In the genomic region with DNA sequence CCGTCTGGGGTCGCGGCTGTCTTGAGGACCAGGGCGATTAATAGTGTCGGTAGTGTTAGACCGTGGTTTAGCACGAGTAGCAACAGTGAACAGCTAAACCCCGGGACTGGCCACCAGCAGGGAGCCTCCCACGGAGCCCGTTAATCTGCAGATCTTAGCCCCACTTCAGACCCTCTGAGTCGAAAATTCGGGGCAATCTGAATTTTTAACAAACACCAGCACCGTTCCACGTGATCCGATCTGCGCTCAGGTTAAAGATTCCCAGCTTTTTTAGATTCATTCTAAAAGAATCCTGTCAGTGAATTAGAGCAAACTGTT, we compare ENCODE assay signal across 8 cellular contexts. TPM values are rescaled to one million over a fixed set of nuclear protein-coding genes. Genes with fewer than 3 reads are reported as not detected.
DNase-seq lines count a peak whose midpoint lies in the region; ATAC-seq, FAIRE-seq and TF ChIP-seq lines count a peak whose summit lies in the region.

No MANE protein-coding gene starts in this region.

- no peaks in the 10 kb centered on the region for H3K9me1 ChIP-seq in keratinocyte (ENCODE audit: control insufficient read depth, extremely low read depth, insufficient read depth, low read length)

- ATAC-seq in activated CD4-positive, alpha-beta T cell treated with anti-CD3 and anti-CD28 coated beads for 36 hours, result no peak
- ATAC-seq in thoracic aorta (ENCODE audit: insufficient number of reproducible peaks, low FRiP score, low read depth), result no peak

- H3K27ac ChIP-seq in keratinocyte (ENCODE audit: control insufficient read depth, insufficient read depth, low read length) (peak overlapping the region; percentile 92), thoracic aorta (peak overlapping the region; percentile 73 to 75)

- H3K4me3 Mint-ChIP-seq in activated CD4-positive, alpha-beta T cell treated with anti-CD3 and anti-CD28 coated beads for 36 hours, result peak overlapping the region; percentile 97
- H3K4me3 Mint-ChIP-seq in activated T-helper 1 cell treated with anti-CD3 and anti-CD28 coated beads, Interleukin-12 subunit alpha, Interleukin-12 subunit beta, Interleukin-2, Interleukin-4 antibody, amounts not matched to agents 30 ng/mL and 10 ng/mL and 1 ng/mL, durations not matched to agents 14 hours and 24 hours and 36 hours, result peak overlapping the region; percentile 99

- DNase-seq in activated CD4-positive, alpha-beta T cell treated with anti-CD3 and anti-CD28 coated beads for 36 hours, result no peak
- no peak for DNase-seq in activated CD4-positive, alpha-beta T cell treated with anti-CD3 and anti-CD28 coated beads, Interleukin-2, amount 50 U/mL, for 4 hours
- DNase-seq in activated T-helper 1 cell treated with anti-CD3 and anti-CD28 coated beads, Interleukin-12 subunit alpha, Interleukin-12 subunit beta, Interleukin-2, Interleukin-4 antibody, amounts not matched to agents 30 ng/mL and 10 ng/mL and 1 ng/mL, durations not matched to agents 14 hours and 24 hours and 36 hours (ENCODE audit: low spot score), result no peak
- no peak for DNase-seq in keratinocyte (ENCODE audit: low read depth, low spot score)
- no peak for DNase-seq in thoracic aorta (ENCODE audit: low spot score)
- no peak for DNase-seq in COLO668 (lab: John Stamatoyannopoulos, UW; ENCODE audit: unreplicated experiment)
- no peak for DNase-seq in SHP77 treated with DMSO at 0.1 percent for 48 hours (lab: John Stamatoyannopoulos, UW)
- DNase-seq in stimulated activated CD4-positive, alpha-beta T cell treated with anti-CD3 and anti-CD28 coated beads, Interleukin-4, amount 100 ng/mL, for 4 hours, result no peak

- H3K9ac ChIP-seq in keratinocyte (ENCODE audit: control insufficient read depth, extremely low read depth, insufficient read depth, low read length), result peak overlapping the region; percentile 98

- POLR2A ChIA-PET in activated CD4-positive, alpha-beta T cell treated with anti-CD3 and anti-CD28 coated beads for 36 hours (lab: Charles Lee), result no interaction called here

- H3K27ac Mint-ChIP-seq in activated CD4-positive, alpha-beta T cell treated with anti-CD3 and anti-CD28 coated beads for 36 hours, result peak overlapping the region; percentile 99
- H3K27ac Mint-ChIP-seq in activated T-helper 1 cell treated with anti-CD3 and anti-CD28 coated beads, Interleukin-12 subunit alpha, Interleukin-12 subunit beta, Interleukin-2, Interleukin-4 antibody, amounts not matched to agents 30 ng/mL and 10 ng/mL and 1 ng/mL, durations not matched to agents 14 hours and 24 hours and 36 hours, result peak overlapping the region; percentile 99

- no peaks in the 10 kb centered on the region for H3K27me3 Mint-ChIP-seq in activated CD4-positive, alpha-beta T cell treated with anti-CD3 and anti-CD28 coated beads for 36 hours
- peaks cover 3% of the 10 kb centered on the region for H3K27me3 Mint-ChIP-seq in activated T-helper 1 cell treated with anti-CD3 and anti-CD28 coated beads, Interleukin-12 subunit alpha, Interleukin-12 subunit beta, Interleukin-2, Interleukin-4 antibody, amounts not matched to agents 30 ng/mL and 10 ng/mL and 1 ng/mL, durations not matched to agents 14 hours and 24 hours and 36 hours (ENCODE audit: insufficient read depth)

- H3K36me3 ChIP-seq in keratinocyte (ENCODE audit: control insufficient read depth in 2 of 2, extremely low read depth in 1 of 2, insufficient read depth in 2 of 2, low read length in 2 of 2), result peaks cover under 1 to 6% of the 10 kb centered on the region in 2 experiments
- peaks cover 7% of the 10 kb centered on the region for H3K36me3 ChIP-seq in thoracic aorta

- dilution Hi-C loops in keratinocyte (cut with MboI; ENCODE audit: extremely low pct_ligation_motif_present, low sequenced_read_pairs), result no loop called here

- H3K9me3 Mint-ChIP-seq in activated CD4-positive, alpha-beta T cell treated with anti-CD3 and anti-CD28 coated beads for 36 hours (ENCODE audit: low read depth), result no peaks in the 10 kb centered on the region
- H3K9me3 Mint-ChIP-seq in activated T-helper 1 cell treated with anti-CD3 and anti-CD28 coated beads, Interleukin-12 subunit alpha, Interleukin-12 subunit beta, Interleukin-2, Interleukin-4 antibody, amounts not matched to agents 30 ng/mL and 10 ng/mL and 1 ng/mL, durations not matched to agents 14 hours and 24 hours and 36 hours, result no peaks in the 10 kb centered on the region

- peak overlapping the region; percentile 72 to 99 (median 97) for H3K4me3 ChIP-seq in keratinocyte (ENCODE audit: control insufficient read depth in 2 of 3, extremely low read depth in 1 of 3, insufficient read depth in 2 of 3, low read depth in 1 of 3, low read length in 3 of 3)
- peak overlapping the region; percentile 96 for H3K4me3 ChIP-seq in thoracic aorta

- H4K20me1 ChIP-seq in keratinocyte (ENCODE audit: control insufficient read depth, extremely low read depth, insufficient read depth, low read length), result no peaks in the 10 kb centered on the region

- H3K79me2 ChIP-seq in keratinocyte (ENCODE audit: control insufficient read depth, insufficient read depth, low read length), result peaks cover 44% of the 10 kb centered on the region

- H3K27me3 ChIP-seq in keratinocyte (ENCODE audit: control insufficient read depth, extremely low read depth, insufficient read depth, low read length), result no peaks in the 10 kb centered on the region
- no peaks in the 10 kb centered on the region for H3K27me3 ChIP-seq in thoracic aorta (replicated peaks; ENCODE audit: insufficient read depth)

- no peak for FAIRE-seq in keratinocyte (lab: Jason Lieb, UNC)

- H3K4me1 ChIP-seq in keratinocyte (ENCODE audit: control insufficient read depth, extremely low read depth, insufficient read depth, low read length), result peaks cover 10% of the 10 kb centered on the region
- peaks cover 19 to 33% of the 10 kb centered on the region in 2 donors for H3K4me1 ChIP-seq in thoracic aorta (ENCODE audit: control insufficient read depth in 1 of 2, low read depth in 2 of 2)

- peaks cover 29% of the 10 kb centered on the region for H3K36me3 Mint-ChIP-seq in activated CD4-positive, alpha-beta T cell treated with anti-CD3 and anti-CD28 coated beads for 36 hours (ENCODE audit: low read depth)
- H3K36me3 Mint-ChIP-seq in activated T-helper 1 cell treated with anti-CD3 and anti-CD28 coated beads, Interleukin-12 subunit alpha, Interleukin-12 subunit beta, Interleukin-2, Interleukin-4 antibody, amounts not matched to agents 30 ng/mL and 10 ng/mL and 1 ng/mL, durations not matched to agents 14 hours and 24 hours and 36 hours (ENCODE audit: low read depth), result peaks cover 25% of the 10 kb centered on the region

- peak overlapping the region; percentile 91 for H2AFZ ChIP-seq in keratinocyte (ENCODE audit: control insufficient read depth, low read length)

- H3K9me3 ChIP-seq in keratinocyte (ENCODE audit: control insufficient read depth, low read depth, low read length) (no peaks in the 10 kb centered on the region), thoracic aorta (no peaks in the 10 kb centered on the region)

- H3K4me2 ChIP-seq in keratinocyte (ENCODE audit: control insufficient read depth, extremely low read depth, insufficient read depth, low read depth, low read length), result peak overlapping the region; percentile 69

- TF ChIP-seq CTCF in keratinocyte (optimal IDR thresholded peaks at IDR 0.05 in 1 of 3, IDR thresholded peaks at IDR 0.05 in 1 of 3, conservative IDR thresholded peaks at IDR 0.05 in 1 of 3; ENCODE audit: extremely low read depth in 1 of 3, insufficient read depth in 2 of 3, low read length in 3 of 3) (no peak), thoracic aorta (IDR thresholded peaks at IDR 0.05) (no peak)

- CTCF ChIA-PET in activated CD4-positive, alpha-beta T cell treated with anti-CD3 and anti-CD28 coated beads for 36 hours (lab: Charles Lee), result interaction anchor here (0.6 to 2.1 kb wide), 3 partner anchors 26 to 87 kb away, joined by 3 to 10 read pairs (median 4); a partner anchor contains a TSS

- intact Hi-C loops in activated CD4-positive, alpha-beta T cell treated with anti-CD3 and anti-CD28 coated beads for 36 hours (cut with DNase I, micrococcal nuclease), result loop anchor here (1.0 to 5.0 kb wide), 3 partner anchors 74 to 131 kb away; partner anchors contain the start of gene EPG5 (in 1 of the 2)
- intact Hi-C loops in activated T-helper 1 cell treated with anti-CD3 and anti-CD28 coated beads, Interleukin-12 subunit alpha, Interleukin-12 subunit beta, Interleukin-2, Interleukin-4 antibody, amounts not matched to agents 30 ng/mL and 10 ng/mL and 1 ng/mL, durations not matched to agents 14 hours and 24 hours and 36 hours (cut with micrococcal nuclease), result loop anchor here (1.0 to 10.0 kb wide), 4 partner anchors 75 to 816 kb away; partner anchors contain the start of genes EPG5, KATNAL2 and PIAS2

- peaks cover 30% of the 10 kb centered on the region for H3K4me1 Mint-ChIP-seq in activated CD4-positive, alpha-beta T cell treated with anti-CD3 and anti-CD28 coated beads for 36 hours
- H3K4me1 Mint-ChIP-seq in activated T-helper 1 cell treated with anti-CD3 and anti-CD28 coated beads, Interleukin-12 subunit alpha, Interleukin-12 subunit beta, Interleukin-2, Interleukin-4 antibody, amounts not matched to agents 30 ng/mL and 10 ng/mL and 1 ng/mL, durations not matched to agents 14 hours and 24 hours and 36 hours (ENCODE audit: low read depth), result peaks cover 24% of the 10 kb centered on the region

RNA-seq across cellular contexts. Expression of gene ATP5F1A, which starts 0.5 kb away (rescaled TPM):
- 100 to 1,000 TPM; 375 to 515 TPM for total RNA-seq in activated CD4-positive, alpha-beta T cell treated with anti-CD3 and anti-CD28 coated beads for 36 hours
- total RNA-seq in activated T-helper 1 cell treated with anti-CD3 and anti-CD28 coated beads, Interleukin-12 subunit alpha, Interleukin-12 subunit beta, Interleukin-2, Interleukin-4 antibody, amounts not matched to agents 30 ng/mL and 10 ng/mL and 1 ng/mL, durations not matched to agents 14 hours and 24 hours and 36 hours, result 412 and 420 TPM in 2 replicates
- 436 to 621 TPM (median 512 TPM) in 3 replicates for polyA plus RNA-seq in keratinocyte
- 295 TPM for polyA plus RNA-seq in keratinocyte (2011; ENCODE audit: low read depth)
- polyA plus RNA-seq in keratinocyte (2011; cell fraction: cytosol; rRNA removed), result 509 and 540 TPM in 2 replicates
- polyA plus RNA-seq in keratinocyte (2011; cell fraction: nucleus; rRNA removed), result 438 and 582 TPM in 2 replicates
- polyA plus RNA-seq in keratinocyte (2012; ENCODE audit: low replicate concordance), result 282 and 369 TPM in 2 replicates
- 310 to 695 TPM (median 626 TPM) in 3 replicates for polyA minus RNA-seq in keratinocyte
- 576 TPM for polyA minus RNA-seq in keratinocyte (2011; cell fraction: cytosol; rRNA and poly(A)+ RNA removed)
- polyA minus RNA-seq in keratinocyte (2011; cell fraction: nucleus; rRNA and poly(A)+ RNA removed), result 152 and 249 TPM in 2 replicates
- total RNA-seq in thoracic aorta, result 100 to 1,000 TPM; 240 to 264 TPM

RNA-seq across cellular contexts. Expression of gene HAUS1, which starts 5.6 kb away (rescaled TPM):
- 10 to 100 TPM; 62.2 to 79.9 TPM for total RNA-seq in activated CD4-positive, alpha-beta T cell treated with anti-CD3 and anti-CD28 coated beads for 36 hours
- total RNA-seq in activated T-helper 1 cell treated with anti-CD3 and anti-CD28 coated beads, Interleukin-12 subunit alpha, Interleukin-12 subunit beta, Interleukin-2, Interleukin-4 antibody, amounts not matched to agents 30 ng/mL and 10 ng/mL and 1 ng/mL, durations not matched to agents 14 hours and 24 hours and 36 hours, result 41.8 and 42.1 TPM in 2 replicates
- 15.6 to 39.7 TPM (median 39.5 TPM) in 3 replicates for polyA plus RNA-seq in keratinocyte
- 17.0 TPM for polyA plus RNA-seq in keratinocyte (2011; ENCODE audit: low read depth)
- polyA plus RNA-seq in keratinocyte (2011; cell fraction: cytosol; rRNA removed), result 20.8 and 32.5 TPM in 2 replicates
- polyA plus RNA-seq in keratinocyte (2011; cell fraction: nucleus; rRNA removed), result 11.6 and 12.3 TPM in 2 replicates
- 6.6 and 19.4 TPM in 2 replicates for polyA plus RNA-seq in keratinocyte (2012; ENCODE audit: low replicate concordance)
- 2.1 to 8.8 TPM (median 3.7 TPM) in 3 replicates for polyA minus RNA-seq in keratinocyte
- polyA minus RNA-seq in keratinocyte (2011; cell fraction: cytosol; rRNA and poly(A)+ RNA removed), result 8.1 TPM
- polyA minus RNA-seq in keratinocyte (2011; cell fraction: nucleus; rRNA and poly(A)+ RNA removed), result 1.9 and 7.8 TPM in 2 replicates
- 10 to 100 TPM; 12.9 to 21.3 TPM for total RNA-seq in thoracic aorta

RNA-seq across cellular contexts. Expression of gene PSTPIP2, which starts 26.5 kb away (rescaled TPM):
- total RNA-seq in activated CD4-positive, alpha-beta T cell treated with anti-CD3 and anti-CD28 coated beads for 36 hours, result 10 to 100 TPM; 11.5 to 15.3 TPM
- total RNA-seq in activated T-helper 1 cell treated with anti-CD3 and anti-CD28 coated beads, Interleukin-12 subunit alpha, Interleukin-12 subunit beta, Interleukin-2, Interleukin-4 antibody, amounts not matched to agents 30 ng/mL and 10 ng/mL and 1 ng/mL, durations not matched to agents 14 hours and 24 hours and 36 hours, result 19.2 and 23.6 TPM in 2 replicates
- 15.4 to 30.8 TPM (median 27.3 TPM) in 3 replicates for polyA plus RNA-seq in keratinocyte
- polyA plus RNA-seq in keratinocyte (2011; ENCODE audit: low read depth), result 40.5 TPM
- polyA plus RNA-seq in keratinocyte (2011; cell fraction: cytosol; rRNA removed), result 18.2 and 30.9 TPM in 2 replicates
- polyA plus RNA-seq in keratinocyte (2011; cell fraction: nucleus; rRNA removed), result 22.3 and 24.0 TPM in 2 replicates
- polyA plus RNA-seq in keratinocyte (2012; ENCODE audit: low replicate concordance), result 12.7 and 20.7 TPM in 2 replicates
- 13.2 to 21.0 TPM (median 18.3 TPM) in 3 replicates for polyA minus RNA-seq in keratinocyte
- 29.9 TPM for polyA minus RNA-seq in keratinocyte (2011; cell fraction: cytosol; rRNA and poly(A)+ RNA removed)
- polyA minus RNA-seq in keratinocyte (2011; cell fraction: nucleus; rRNA and poly(A)+ RNA removed), result 11.1 and 19.5 TPM in 2 replicates
- 10 to 100 TPM; 11.9 to 21.5 TPM for total RNA-seq in thoracic aorta
